9 cellular contexts compared by ENCODE assay signal in genomic region chr14:22980672-22981089, GRCh38. TPM values are rescaled to one million over a fixed set of nuclear protein-coding genes. Genes with fewer than 3 reads are reported as not detected.
DNase-seq lines count a peak whose midpoint lies in the region; ATAC-seq and TF ChIP-seq lines count a peak whose summit lies in the region.
"Had no signal": no experiment of that assay in that cellular context is flagged by ENCODE, and none has a peak within 500 bp of the region (broad histone marks: within the 10 kb centered on the region; RNA-seq: fewer than 3 reads in every experiment).

No MANE protein-coding gene starts in this region.

- H3K4me3 ChIP-seq in HFF-Myc (replicated peaks; ENCODE audit: low read depth, low read length) (peak overlapping the region; percentile 78), esophagus (ENCODE audit: low read depth in 1 of 2, low read length in 2 of 2) (peak overlapping the region; percentile 68 to 85), WERI-Rb-1 (ENCODE audit: low read depth, low read length) (no peak overlapping the region)

- peaks cover 0 to 16% of the 10 kb centered on the region in 2 donors for H3K4me1 ChIP-seq in esophagus (ENCODE audit: control insufficient read depth in 2 of 2, insufficient read depth in 2 of 2, low read length in 1 of 2)

- no peak overlapping the region for H3K27ac Mint-ChIP-seq in activated CD4-positive, alpha-beta T cell treated with anti-CD3 and anti-CD28 coated beads, Interleukin-2, amount 10 ng/mL, durations not matched to agents 24 days and 14 days
- no peak overlapping the region for H3K27ac Mint-ChIP-seq in natural killer cell
- H3K27ac Mint-ChIP-seq in stimulated activated effector memory CD8-positive, alpha-beta T cell treated with anti-CD3 and anti-CD28 coated beads, Interleukin-12 subunit alpha, Interleukin-12 subunit beta, amount 100 ng/mL, for 72 hours: no peak overlapping the region
- H3K27ac Mint-ChIP-seq: T-helper 1 cell treated with Interleukin-12 subunit alpha and Interleukin-12 subunit beta and Interleukin-4 antibody, amounts not matched to agents 30 μg/mL and 1 μg/mL, for 36 hours had no signal

- H3K4me1 Mint-ChIP-seq in activated CD4-positive, alpha-beta T cell treated with anti-CD3 and anti-CD28 coated beads, Interleukin-2, amount 10 ng/mL, durations not matched to agents 24 days and 14 days: peaks cover 7% of the 10 kb centered on the region
- peaks cover 4 to 6% of the 10 kb centered on the region in 2 donors for H3K4me1 Mint-ChIP-seq in natural killer cell
- H3K4me1 Mint-ChIP-seq in stimulated activated effector memory CD8-positive, alpha-beta T cell treated with anti-CD3 and anti-CD28 coated beads, Interleukin-12 subunit alpha, Interleukin-12 subunit beta, amount 100 ng/mL, for 72 hours: peaks cover 5% of the 10 kb centered on the region

- H3K27me3 ChIP-seq in esophagus (ENCODE audit: control insufficient read depth in 1 of 2, insufficient read depth in 2 of 2, low read length in 2 of 2) (no peaks in the 10 kb centered on the region), WERI-Rb-1 (ENCODE audit: insufficient read depth, low read depth, severe bottlenecking) (no peaks in the 10 kb centered on the region)

- no peaks in the 10 kb centered on the region for H3K36me3 Mint-ChIP-seq in activated CD4-positive, alpha-beta T cell treated with anti-CD3 and anti-CD28 coated beads, Interleukin-2, amount 10 ng/mL, durations not matched to agents 24 days and 14 days (ENCODE audit: low read depth)
- H3K36me3 Mint-ChIP-seq in natural killer cell: no peaks in the 10 kb centered on the region
- H3K36me3 Mint-ChIP-seq in stimulated activated effector memory CD8-positive, alpha-beta T cell treated with anti-CD3 and anti-CD28 coated beads, Interleukin-12 subunit alpha, Interleukin-12 subunit beta, amount 100 ng/mL, for 72 hours: no peaks in the 10 kb centered on the region

- H3K27ac ChIP-seq in esophagus (ENCODE audit: low read depth in 2 of 2, low read length in 1 of 2) (peak overlapping the region; percentile 84 to 91), WERI-Rb-1 (no peak overlapping the region)

- ATAC-seq in natural killer cell (no peak), HG03175 (IDR thresholded peaks at IDR 0.05; ENCODE audit: unreplicated experiment) (no peak)
- no peak for ATAC-seq in stimulated activated effector memory CD8-positive, alpha-beta T cell treated with anti-CD3 and anti-CD28 coated beads, Interleukin-12 subunit alpha, Interleukin-12 subunit beta, amount 100 ng/mL, for 72 hours

- no peak for DNase-seq in HFF-Myc (ENCODE audit: extremely low read depth, low read depth)
- peak; percentile 65 for DNase-seq in activated CD4-positive, alpha-beta T cell treated with anti-CD3 and anti-CD28 coated beads, Interleukin-2, amount 10 ng/mL, durations not matched to agents 24 days and 14 days
- DNase-seq in natural killer cell: no peak
- no peak for DNase-seq in WERI-Rb-1
- DNase-seq in stimulated activated effector memory CD8-positive, alpha-beta T cell treated with anti-CD3 and anti-CD28 coated beads, Interleukin-12 subunit alpha, Interleukin-12 subunit beta, amount 100 ng/mL, for 72 hours (ENCODE audit: low spot score in 2 of 2): no peak
- DNase-seq in GM19238 (ENCODE audit: insufficient read length, low spot score): no peak

- peak overlapping the region; percentile 39 for H3K4me3 Mint-ChIP-seq in activated CD4-positive, alpha-beta T cell treated with anti-CD3 and anti-CD28 coated beads, Interleukin-2, amount 10 ng/mL, durations not matched to agents 24 days and 14 days
- H3K4me3 Mint-ChIP-seq in natural killer cell: peak overlapping the region; percentile 53
- no peak overlapping the region for H3K4me3 Mint-ChIP-seq in stimulated activated effector memory CD8-positive, alpha-beta T cell treated with anti-CD3 and anti-CD28 coated beads, Interleukin-12 subunit alpha, Interleukin-12 subunit beta, amount 100 ng/mL, for 72 hours

- TF ChIP-seq CTCF in HFF-Myc (IDR thresholded peaks at IDR 0.05; ENCODE audit: low read depth, low read length, missing control alignments) (no peak), natural killer cell (IDR thresholded peaks at IDR 0.05) (no peak), WERI-Rb-1 (IDR thresholded peaks at IDR 0.05; ENCODE audit: low read depth, low read length) (no peak)

- H3K27me3 Mint-ChIP-seq in activated CD4-positive, alpha-beta T cell treated with anti-CD3 and anti-CD28 coated beads, Interleukin-2, amount 10 ng/mL, durations not matched to agents 24 days and 14 days: peaks cover 20% of the 10 kb centered on the region
- peaks cover 0 to 15% of the 10 kb centered on the region in 2 donors for H3K27me3 Mint-ChIP-seq in natural killer cell (ENCODE audit: low read depth in 2 of 2)

- H3K36me3 ChIP-seq in esophagus (ENCODE audit: control insufficient read depth in 2 of 2, insufficient read depth in 2 of 2, low read length in 1 of 2) (peaks cover 0 to 1% of the 10 kb centered on the region in 2 donors), WERI-Rb-1 (no peaks in the 10 kb centered on the region)

- intact Hi-C loops in activated CD4-positive, alpha-beta T cell treated with anti-CD3 and anti-CD28 coated beads, Interleukin-2, amount 10 ng/mL, durations not matched to agents 24 days and 14 days (cut with micrococcal nuclease): loop anchor here (5.0 to 10.0 kb wide), 3 partner anchors 158 to 1066 kb away; partner anchors contain the start of gene SLC7A8
- intact Hi-C loops in natural killer cell (cut with micrococcal nuclease): loop anchor here (5.0 kb wide), 1 partner anchor 158 kb away; no protein-coding TSS in a partner anchor

- no peaks in the 10 kb centered on the region for H3K9me3 Mint-ChIP-seq in activated CD4-positive, alpha-beta T cell treated with anti-CD3 and anti-CD28 coated beads, Interleukin-2, amount 10 ng/mL, durations not matched to agents 24 days and 14 days
- H3K9me3 Mint-ChIP-seq in natural killer cell: no peaks in the 10 kb centered on the region
- no peaks in the 10 kb centered on the region for H3K9me3 Mint-ChIP-seq in stimulated activated effector memory CD8-positive, alpha-beta T cell treated with anti-CD3 and anti-CD28 coated beads, Interleukin-12 subunit alpha, Interleukin-12 subunit beta, amount 100 ng/mL, for 72 hours
- H3K9me3 Mint-ChIP-seq: T-helper 1 cell treated with Interleukin-12 subunit alpha and Interleukin-12 subunit beta and Interleukin-4 antibody, amounts not matched to agents 30 μg/mL and 1 μg/mL, for 36 hours had no signal

- no peaks in the 10 kb centered on the region for H3K9me3 ChIP-seq in esophagus (ENCODE audit: control insufficient read depth in 2 of 2, insufficient read depth in 1 of 2, low read depth in 1 of 2, low read length in 1 of 2)
- H3K9me3 ChIP-seq in WERI-Rb-1 (ENCODE audit: severe bottlenecking): no peaks in the 10 kb centered on the region

- 2 to 3% methylated on average over 41 of the region's 41 CpGs for WGBS in esophagus, 2 donors

RNA-seq across cellular contexts. Expression of gene AJUBA, which starts 1.7 kb away (rescaled TPM):
- 2.4 and 2.7 TPM in 2 replicates for total RNA-seq in activated CD4-positive, alpha-beta T cell treated with anti-CD3 and anti-CD28 coated beads, Interleukin-2, amount 10 ng/mL, durations not matched to agents 24 days and 14 days
- polyA plus RNA-seq in esophagus: 10 to 100 TPM; 16.5 to 19.7 TPM
- total RNA-seq in natural killer cell: under 1 TPM; 0.45 to 0.61 (median 0.56) TPM

RNA-seq across cellular contexts. Expression of gene HAUS4, which starts 23.8 kb away (rescaled TPM):
- 59.4 and 63.1 TPM in 2 replicates for total RNA-seq in activated CD4-positive, alpha-beta T cell treated with anti-CD3 and anti-CD28 coated beads, Interleukin-2, amount 10 ng/mL, durations not matched to agents 24 days and 14 days
- 10 to 100 TPM; 17.0 to 23.5 TPM for polyA plus RNA-seq in esophagus
- total RNA-seq in natural killer cell: 10 to 100 TPM; 17.0 to 21.2 (median 20.2) TPM

RNA-seq across cellular contexts. Expression of gene C14orf93, which starts 29.3 kb away (rescaled TPM):
- 6.7 and 8.2 TPM in 2 replicates for total RNA-seq in activated CD4-positive, alpha-beta T cell treated with anti-CD3 and anti-CD28 coated beads, Interleukin-2, amount 10 ng/mL, durations not matched to agents 24 days and 14 days
- 1 to 10 TPM; 4.7 to 6.1 TPM for polyA plus RNA-seq in esophagus
- 10 to 100 TPM; 12.1 to 15.1 (median 13.6) TPM for total RNA-seq in natural killer cell

RNA-seq across cellular contexts. Expression of gene PRMT5, which starts 51.5 kb away (rescaled TPM):
- 198 and 200 TPM in 2 replicates for total RNA-seq in activated CD4-positive, alpha-beta T cell treated with anti-CD3 and anti-CD28 coated beads, Interleukin-2, amount 10 ng/mL, durations not matched to agents 24 days and 14 days
- 10 to 100 TPM; 31.4 to 47.1 TPM for polyA plus RNA-seq in esophagus
- total RNA-seq in natural killer cell: 10 to 100 TPM; 16.3 to 22.4 (median 18.5) TPM

RNA-seq across cellular contexts. Expression of gene PSMB5, which starts 54.0 kb away (rescaled TPM):
- total RNA-seq in activated CD4-positive, alpha-beta T cell treated with anti-CD3 and anti-CD28 coated beads, Interleukin-2, amount 10 ng/mL, durations not matched to agents 24 days and 14 days: 150 TPM in 2 replicates
- polyA plus RNA-seq in esophagus: 100 to 1,000 TPM in 1 of 2 donors, 10 to 100 TPM in 1; 35.1 to 136 TPM
- total RNA-seq in natural killer cell: 10 to 100 TPM; 15.7 to 19.1 (median 16.4) TPM
